ENCODE assay signal across 11 cellular contexts in genomic region chr13:20969182-20969581, GRCh38.
DNase-seq lines count a peak whose midpoint lies in the region; ATAC-seq and TF ChIP-seq lines count a peak whose summit lies in the region.
"Had no signal": no experiment of that assay in that cellular context is flagged by ENCODE, and none has a peak within 500 bp of the region (broad histone marks: within the 10 kb centered on the region; RNA-seq: fewer than 3 reads in every experiment).

No MANE protein-coding gene starts in this region.

- no peak for TF ChIP-seq CTCF in GM12865 (IDR thresholded peaks at IDR 0.05; ENCODE audit: insufficient read depth, low read depth, low read length, missing control alignments)
- no peak for TF ChIP-seq CTCF in chondrocyte (IDR thresholded peaks at IDR 0.05)

- ATAC-seq in natural killer cell treated with Interleukin-12 subunit alpha and Interleukin-12 subunit beta and Interleukin-15 and Interleukin-18, amount 100 ng/mL, for 72 hours, result peak; percentile 69 to 74
- ATAC-seq in HG02642 (IDR thresholded peaks at IDR 0.05; ENCODE audit: poor library complexity, unreplicated experiment), result no peak
- no peak for ATAC-seq in GM18907 (IDR thresholded peaks at IDR 0.05; ENCODE audit: unreplicated experiment)
- ATAC-seq: body of pancreas, WTC11 had no signal

- H3K27ac Mint-ChIP-seq in chondrocyte (ENCODE audit: unreplicated experiment), result peak overlapping the region; percentile 47
- peak overlapping the region; percentile 4 to 75 for H3K27ac Mint-ChIP-seq in natural killer cell treated with Interleukin-12 subunit alpha and Interleukin-12 subunit beta and Interleukin-15 and Interleukin-18, amount 100 ng/mL, for 72 hours

- H3K4me1 Mint-ChIP-seq in chondrocyte (ENCODE audit: low read depth), result peaks cover 12% of the 10 kb centered on the region
- H3K4me1 Mint-ChIP-seq in natural killer cell treated with Interleukin-12 subunit alpha and Interleukin-12 subunit beta and Interleukin-15 and Interleukin-18, amount 100 ng/mL, for 72 hours (ENCODE audit: low read depth in 2 of 2), result peaks cover 12 to 13% of the 10 kb centered on the region in 2 donors

- peak; percentile 59 for DNase-seq in GM12865 (ENCODE audit: low read depth)
- DNase-seq in NCI-H226, result peak; percentile 50
- DNase-seq in chondrocyte (ENCODE audit: low spot score), result no peak
- no peak for DNase-seq in natural killer cell treated with Interleukin-12 subunit alpha and Interleukin-12 subunit beta and Interleukin-15 and Interleukin-18, amount 100 ng/mL, for 72 hours (ENCODE audit: low spot score)
- no peak for DNase-seq in central memory CD4-positive, alpha-beta T cell
- DNase-seq: body of pancreas, NCI-H2081 treated with DMSO at 0.1 percent for 48 hours, small intestine had no signal

- no peak overlapping the region for H3K4me3 Mint-ChIP-seq in chondrocyte (ENCODE audit: unreplicated experiment)
- peak overlapping the region; percentile 49 for H3K4me3 Mint-ChIP-seq in natural killer cell treated with Interleukin-12 subunit alpha and Interleukin-12 subunit beta and Interleukin-15 and Interleukin-18, amount 100 ng/mL, for 72 hours
- H3K4me3 Mint-ChIP-seq: WTC11 had no signal

- H3K27me3 Mint-ChIP-seq in chondrocyte (ENCODE audit: low read depth), result no peaks in the 10 kb centered on the region
- peaks cover 0 to 2% of the 10 kb centered on the region in 2 donors for H3K27me3 Mint-ChIP-seq in natural killer cell treated with Interleukin-12 subunit alpha and Interleukin-12 subunit beta and Interleukin-15 and Interleukin-18, amount 100 ng/mL, for 72 hours

- no peak overlapping the region for H3K4me3 ChIP-seq in GM12865 (ENCODE audit: low read depth, low read length)
- H3K4me3 ChIP-seq: body of pancreas had no signal

- peaks cover 14% of the 10 kb centered on the region for H3K36me3 Mint-ChIP-seq in chondrocyte (ENCODE audit: low read depth)
- peaks cover 7% of the 10 kb centered on the region for H3K36me3 Mint-ChIP-seq in natural killer cell treated with Interleukin-12 subunit alpha and Interleukin-12 subunit beta and Interleukin-15 and Interleukin-18, amount 100 ng/mL, for 72 hours

- H3K9me3 Mint-ChIP-seq in chondrocyte (ENCODE audit: low read depth), result no peaks in the 10 kb centered on the region
- no peaks in the 10 kb centered on the region for H3K9me3 Mint-ChIP-seq in natural killer cell treated with Interleukin-12 subunit alpha and Interleukin-12 subunit beta and Interleukin-15 and Interleukin-18, amount 100 ng/mL, for 72 hours

Comparison
In these comparisons a context has a peak if more than half of its experiments do, and no peak if none do; other contexts are left out.
1. DNase-seq: peak in GM12865 (single experiment) and NCI-H226 (single experiment); none in chondrocyte (single experiment), natural killer cell treated with Interleukin-12 subunit alpha and Interleukin-12 subunit beta and Interleukin-15 and Interleukin-18, amount 100 ng/mL, for 72 hours (single experiment) and central memory CD4-positive, alpha-beta T cell (single experiment).
2. ATAC-seq: peak in natural killer cell treated with Interleukin-12 subunit alpha and Interleukin-12 subunit beta and Interleukin-15 and Interleukin-18, amount 100 ng/mL, for 72 hours (2 of 2); none in HG02642 (single experiment) and GM18907 (single experiment).